In the genomic region with DNA sequence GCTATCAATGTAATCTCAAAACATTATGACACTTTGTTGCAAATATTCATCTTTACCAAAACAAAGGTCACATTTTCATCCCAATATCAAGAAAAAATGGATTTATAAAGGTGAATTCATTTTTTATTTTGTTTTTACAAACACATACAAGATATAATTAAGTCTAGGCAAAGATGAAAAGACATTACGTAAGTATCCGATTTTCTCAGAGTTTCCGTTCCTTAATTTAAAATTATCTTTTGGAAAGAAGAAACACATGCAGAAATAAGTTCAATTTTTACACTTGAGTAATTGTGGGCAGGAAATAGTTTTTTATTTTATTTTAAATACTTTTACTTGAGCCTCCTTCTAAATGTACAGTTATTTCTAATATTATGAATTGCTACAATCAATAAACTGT, we compare ENCODE assay signal across 1 cellular context.
TF ChIP-seq lines count a peak whose summit lies in the region.

No MANE protein-coding gene starts in this region.

TF ChIP-seq in IMR-90, 13 proteins besides CTCF, POLR2A, EP300 and RAD21:
- TF ChIP-seq SMC3 (IDR thresholded peaks at IDR 0.05; ENCODE audit: low read depth, low read length): no peak
- no peak for TF ChIP-seq CEBPB (IDR thresholded peaks at IDR 0.05; ENCODE audit: low read depth, low read length)
- no peak for TF ChIP-seq RFX5 (IDR thresholded peaks at IDR 0.05; ENCODE audit: low read depth, low read length)
- TF ChIP-seq MAFK (IDR thresholded peaks at IDR 0.05; ENCODE audit: low read depth, low read length): no peak
- no peak for TF ChIP-seq USF2 (IDR thresholded peaks at IDR 0.05; ENCODE audit: low read depth, low read length)
- TF ChIP-seq CHD1 (IDR thresholded peaks at IDR 0.05; ENCODE audit: low read depth, low read length): no peak
- no peak for TF ChIP-seq MAZ (IDR thresholded peaks at IDR 0.05; ENCODE audit: borderline replicate concordance, low read depth, low read length)
- no peak for TF ChIP-seq FOS (IDR thresholded peaks at IDR 0.05; ENCODE audit: low read depth, low read length)
- TF ChIP-seq BHLHE40 (IDR thresholded peaks at IDR 0.05; ENCODE audit: low read depth, low read length): no peak
- no peak for TF ChIP-seq MXI1 (IDR thresholded peaks at IDR 0.05; ENCODE audit: borderline replicate concordance, low read depth, low read length)
- TF ChIP-seq NFE2L2 (IDR thresholded peaks at IDR 0.05; ENCODE audit: low read depth, low read length): no peak
- TF ChIP-seq, protein P1, sequence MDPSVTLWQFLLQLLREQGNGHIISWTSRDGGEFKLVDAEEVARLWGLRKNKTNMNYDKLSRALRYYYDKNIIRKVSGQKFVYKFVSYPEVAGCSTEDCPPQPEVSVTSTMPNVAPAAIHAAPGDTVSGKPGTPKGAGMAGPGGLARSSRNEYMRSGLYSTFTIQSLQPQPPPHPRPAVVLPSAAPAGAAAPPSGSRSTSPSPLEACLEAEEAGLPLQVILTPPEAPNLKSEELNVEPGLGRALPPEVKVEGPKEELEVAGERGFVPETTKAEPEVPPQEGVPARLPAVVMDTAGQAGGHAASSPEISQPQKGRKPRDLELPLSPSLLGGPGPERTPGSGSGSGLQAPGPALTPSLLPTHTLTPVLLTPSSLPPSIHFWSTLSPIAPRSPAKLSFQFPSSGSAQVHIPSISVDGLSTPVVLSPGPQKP (IDR thresholded peaks at IDR 0.05; ENCODE audit: borderline replicate concordance, low read depth, low read length): no peak
- TF ChIP-seq RCOR1 (IDR thresholded peaks at IDR 0.05; ENCODE audit: insufficient replicate concordance, low read length): no peak
